9 cellular contexts compared by ENCODE assay signal in the genomic region with DNA sequence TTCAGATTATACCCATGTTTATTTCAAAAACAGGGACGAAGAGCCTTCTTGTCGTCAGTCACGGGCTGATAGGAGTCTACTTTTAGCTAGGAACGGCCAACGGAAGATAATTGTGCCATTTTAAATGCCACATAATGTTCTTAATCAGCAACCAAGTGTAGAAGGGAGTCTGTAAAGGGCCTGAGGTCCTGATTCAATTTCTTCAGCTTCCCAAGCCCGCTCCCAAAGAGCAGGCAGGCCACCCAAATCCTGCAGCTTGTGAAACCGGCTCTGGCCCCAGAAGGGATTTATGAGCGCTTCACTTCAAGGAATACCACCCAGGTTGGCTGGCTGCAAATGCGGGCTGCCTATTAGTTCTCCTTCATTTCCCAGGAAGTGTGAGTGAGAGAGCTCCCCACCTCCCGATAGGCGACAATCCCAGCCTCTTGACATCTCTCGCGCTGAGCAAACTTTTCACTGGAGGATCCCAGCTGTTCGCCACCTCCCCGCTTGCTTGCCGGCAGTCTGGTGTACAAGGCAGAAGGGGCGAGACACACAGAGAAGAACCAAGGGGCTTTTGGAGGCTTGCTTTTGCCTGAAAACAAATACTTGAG.
DNase-seq lines count a peak whose midpoint lies in the region; ATAC-seq and TF ChIP-seq lines count a peak whose summit lies in the region.
"Had no signal": no experiment of that assay in that cellular context is flagged by ENCODE, and none has a peak within 500 bp of the region (broad histone marks: within the 10 kb centered on the region; RNA-seq: fewer than 3 reads in every experiment).

No MANE protein-coding gene starts in this region.

- DNase-seq in choroid plexus epithelial cell (ENCODE audit: low read depth) (peak; percentile 57), islet precursor cell (peak; percentile 95), suprapubic skin (ENCODE audit: low spot score in 2 of 2) (peak; percentile 70 to 80), NCI-H1092 (lab: John Stamatoyannopoulos, UW) (no peak)
- no peak for DNase-seq in CD8-positive, alpha-beta T cell
- DNase-seq: T-helper 9 cell had no signal

- no peaks in the 10 kb centered on the region for H3K36me3 Mint-ChIP-seq in CD8-positive, alpha-beta T cell

- H3K36me3 ChIP-seq in HUES6 (ENCODE audit: control insufficient read depth, insufficient read depth, low read length): no peaks in the 10 kb centered on the region; the same call in 1 of the 2 replicates
- no peaks in the 10 kb centered on the region for H3K36me3 ChIP-seq in suprapubic skin
- no peaks in the 10 kb centered on the region for H3K36me3 ChIP-seq in CD8-positive, alpha-beta T cell (ENCODE audit: insufficient read depth, low read length)

- H3K4me1 Mint-ChIP-seq in CD8-positive, alpha-beta T cell (ENCODE audit: low read depth): no peaks in the 10 kb centered on the region

- CTCF ChIA-PET in CD8-positive, alpha-beta T cell (lab: Charles Lee): no interaction called here

- WGBS in suprapubic skin: 14% methylated on average over 16 of the region's 17 CpGs

- intact Hi-C loops in CD8-positive, alpha-beta T cell (cut with DNase I, micrococcal nuclease): no loop called here

- H3K9me3 ChIP-seq in HUES6 (ENCODE audit: control insufficient read depth, insufficient read depth, low read depth, low read length): peaks cover 14% of the 10 kb centered on the region
- H3K9me3 ChIP-seq in suprapubic skin: no peaks in the 10 kb centered on the region
- H3K9me3 ChIP-seq in CD8-positive, alpha-beta T cell (ENCODE audit: low read length): no peaks in the 10 kb centered on the region

- H3K27me3 Mint-ChIP-seq in CD8-positive, alpha-beta T cell (ENCODE audit: low read depth): peaks cover 34% of the 10 kb centered on the region

- H3K27ac Mint-ChIP-seq in CD8-positive, alpha-beta T cell: no peak overlapping the region

- no peak for TF ChIP-seq EP300 in suprapubic skin (IDR thresholded peaks at IDR 0.05)

- peak overlapping the region; percentile 89 for H3K9ac ChIP-seq in HUES6 (ENCODE audit: low read length)

- no peak for TF ChIP-seq POLR2A in suprapubic skin (IDR thresholded peaks at IDR 0.05)

- H3K4me3 ChIP-seq in HUES6 (ENCODE audit: low read depth, low read length): peak overlapping the region; percentile 59
- H3K4me3 ChIP-seq in choroid plexus epithelial cell (ENCODE audit: low read depth, low read length): peak overlapping the region; percentile 55
- H3K4me3 ChIP-seq in suprapubic skin: peak overlapping the region; percentile 39
- H3K4me3 ChIP-seq in CD8-positive, alpha-beta T cell (ENCODE audit: low read depth, low read length): no peak overlapping the region

- H3K27me3 ChIP-seq in HUES6 (ENCODE audit: control insufficient read depth, insufficient read depth, low read length) (no peaks in the 10 kb centered on the region), suprapubic skin (no peaks in the 10 kb centered on the region)
- H3K27me3 ChIP-seq in CD8-positive, alpha-beta T cell (ENCODE audit: insufficient read depth, low read length): no peaks in the 10 kb centered on the region

- no peaks in the 10 kb centered on the region for H3K9me3 Mint-ChIP-seq in CD8-positive, alpha-beta T cell

- no peak for ATAC-seq in CD8-positive, alpha-beta T cell
- ATAC-seq in GM21528 (IDR thresholded peaks at IDR 0.05; ENCODE audit: low FRiP score, unreplicated experiment) (no peak), HG03135 (IDR thresholded peaks at IDR 0.05; ENCODE audit: unreplicated experiment) (no peak)

- POLR2A ChIA-PET in CD8-positive, alpha-beta T cell (lab: Charles Lee): no interaction called here

- TF ChIP-seq CTCF in choroid plexus epithelial cell (conservative IDR thresholded peaks at IDR 0.05; ENCODE audit: low read depth, low read length): no peak
- no peak for TF ChIP-seq CTCF in suprapubic skin (IDR thresholded peaks at IDR 0.05)
- TF ChIP-seq CTCF in CD8-positive, alpha-beta T cell (IDR thresholded peaks at IDR 0.05): no peak

- H3K4me3 Mint-ChIP-seq in CD8-positive, alpha-beta T cell: no peak overlapping the region

- H3K4me1 ChIP-seq in HUES6 (ENCODE audit: control insufficient read depth, insufficient read depth, low read length) (peaks cover 27% of the 10 kb centered on the region), suprapubic skin (peaks cover 19% of the 10 kb centered on the region)
- H3K4me1 ChIP-seq in CD8-positive, alpha-beta T cell (ENCODE audit: insufficient read depth, low read length): no peaks in the 10 kb centered on the region

- H3K27ac ChIP-seq in HUES6 (ENCODE audit: low read depth, low read length) (peak overlapping the region; percentile 82; the same call in 1 of the 2 replicates), suprapubic skin (peak overlapping the region; percentile 83)
- no peak overlapping the region for H3K27ac ChIP-seq in CD8-positive, alpha-beta T cell (ENCODE audit: low read depth, low read length)

Comparison
In these comparisons a context has a peak if more than half of its experiments do, and no peak if none do; other contexts are left out.
1. DNase-seq: peak in choroid plexus epithelial cell (single experiment), islet precursor cell (single experiment) and suprapubic skin (2 of 2); none in NCI-H1092 (single experiment) and CD8-positive, alpha-beta T cell (0 of 7).